ENCODE assay signal across 8 cellular contexts in genomic region chr3:165196577-165197561, GRCh38. TPM values are rescaled to one million over a fixed set of nuclear protein-coding genes. Genes with fewer than 3 reads are reported as not detected.
A peak's percentile ranks its signal among the peaks of the same experiment; 100 is the strongest.
DNase-seq lines count a peak whose midpoint lies in the region; ATAC-seq lines count a peak whose summit lies in the region.

No MANE protein-coding gene starts in this region.

- no peak overlapping the region for H3K27ac Mint-ChIP-seq in activated CD4-positive, alpha-beta T cell treated with anti-CD3 and anti-CD28 coated beads, Interleukin-2, amount 10 ng/mL, durations not matched to agents 24 days and 14 days
- no peak overlapping the region for H3K27ac Mint-ChIP-seq in activated naive CD8-positive, alpha-beta T cell treated with anti-CD3 and anti-CD28 coated beads for 36 hours
- H3K27ac Mint-ChIP-seq in immature natural killer cell: no peak overlapping the region

- H3K4me1 Mint-ChIP-seq in activated CD4-positive, alpha-beta T cell treated with anti-CD3 and anti-CD28 coated beads, Interleukin-2, amount 10 ng/mL, durations not matched to agents 24 days and 14 days: peaks cover 8% of the 10 kb centered on the region
- peaks cover 16% of the 10 kb centered on the region for H3K4me1 Mint-ChIP-seq in activated naive CD8-positive, alpha-beta T cell treated with anti-CD3 and anti-CD28 coated beads for 36 hours
- peaks cover 4 to 6% of the 10 kb centered on the region in 2 donors for H3K4me1 Mint-ChIP-seq in immature natural killer cell

- H3K4me3 Mint-ChIP-seq in activated CD4-positive, alpha-beta T cell treated with anti-CD3 and anti-CD28 coated beads, Interleukin-2, amount 10 ng/mL, durations not matched to agents 24 days and 14 days: peak overlapping the region; percentile 6
- peak overlapping the region; percentile 66 for H3K4me3 Mint-ChIP-seq in activated naive CD8-positive, alpha-beta T cell treated with anti-CD3 and anti-CD28 coated beads for 36 hours
- H3K4me3 Mint-ChIP-seq in immature natural killer cell: peak overlapping the region; percentile 12 to 65 (median 44)

- H3K27me3 Mint-ChIP-seq in activated CD4-positive, alpha-beta T cell treated with anti-CD3 and anti-CD28 coated beads, Interleukin-2, amount 10 ng/mL, durations not matched to agents 24 days and 14 days: peaks cover 56% of the 10 kb centered on the region
- peaks cover 67% of the 10 kb centered on the region for H3K27me3 Mint-ChIP-seq in activated naive CD8-positive, alpha-beta T cell treated with anti-CD3 and anti-CD28 coated beads for 36 hours
- peaks cover 16 to 22% (median 18%) of the 10 kb centered on the region in 3 donors for H3K27me3 Mint-ChIP-seq in immature natural killer cell (ENCODE audit: low read depth in 3 of 3)

- intact Hi-C loops in activated CD4-positive, alpha-beta T cell treated with anti-CD3 and anti-CD28 coated beads, Interleukin-2, amount 10 ng/mL, durations not matched to agents 24 days and 14 days (cut with micrococcal nuclease): no loop called here

- H3K9me3 Mint-ChIP-seq in activated CD4-positive, alpha-beta T cell treated with anti-CD3 and anti-CD28 coated beads, Interleukin-2, amount 10 ng/mL, durations not matched to agents 24 days and 14 days: no peaks in the 10 kb centered on the region
- H3K9me3 Mint-ChIP-seq in activated naive CD8-positive, alpha-beta T cell treated with anti-CD3 and anti-CD28 coated beads for 36 hours: peaks cover 4% of the 10 kb centered on the region
- H3K9me3 Mint-ChIP-seq in immature natural killer cell: peaks cover 5 to 19% (median 14%) of the 10 kb centered on the region in 6 donors

- DNase-seq in activated CD4-positive, alpha-beta T cell treated with anti-CD3 and anti-CD28 coated beads, Interleukin-2, amount 10 ng/mL, durations not matched to agents 24 days and 14 days: no peak
- no peak for DNase-seq in activated CD4-positive, alpha-beta T cell treated with anti-CD3 and anti-CD28 coated beads, Interleukin-2, amount 50 U/mL, for 1 hour
- no peak for DNase-seq in activated naive CD8-positive, alpha-beta T cell treated with anti-CD3 and anti-CD28 coated beads for 36 hours
- DNase-seq in immature natural killer cell (no peak), SKM-1 (lab: John Stamatoyannopoulos, UW; ENCODE audit: unreplicated experiment) (no peak), HCEC 1CT (no peak), HT-29 (ENCODE audit: low spot score) (no peak)
- DNase-seq in stimulated activated naive CD8-positive, alpha-beta T cell treated with anti-CD3 and anti-CD28 coated beads, Interleukin-15, Interleukin-2, amounts not matched to agents 100 U/mL and 50 U/mL, for 24 hours: no peak

- no peaks in the 10 kb centered on the region for H3K36me3 Mint-ChIP-seq in activated CD4-positive, alpha-beta T cell treated with anti-CD3 and anti-CD28 coated beads, Interleukin-2, amount 10 ng/mL, durations not matched to agents 24 days and 14 days (ENCODE audit: low read depth)
- no peaks in the 10 kb centered on the region for H3K36me3 Mint-ChIP-seq in activated naive CD8-positive, alpha-beta T cell treated with anti-CD3 and anti-CD28 coated beads for 36 hours
- no peaks in the 10 kb centered on the region for H3K36me3 Mint-ChIP-seq in immature natural killer cell

- ATAC-seq in stimulated activated naive CD8-positive, alpha-beta T cell treated with anti-CD3 and anti-CD28 coated beads, Interleukin-15, Interleukin-2, amounts not matched to agents 100 U/mL and 50 U/mL, for 24 hours: peak; percentile 9

RNA-seq across cellular contexts. Expression of gene SLITRK3, which starts 0.7 kb away (rescaled TPM):
- total RNA-seq in activated CD4-positive, alpha-beta T cell treated with anti-CD3 and anti-CD28 coated beads, Interleukin-2, amount 10 ng/mL, durations not matched to agents 24 days and 14 days: not detected in 2 replicates
- not detected for total RNA-seq in activated naive CD8-positive, alpha-beta T cell treated with anti-CD3 and anti-CD28 coated beads for 36 hours
- polyA plus RNA-seq in immature natural killer cell: not detected
- not detected in 2 replicates for total RNA-seq in HT-29 (2014; rRNA removed; shearing (Covaris generic))

Comparison
In these comparisons a context has a peak if more than half of its experiments do, and no peak if none do; other contexts are left out.
1. H3K4me3 Mint-ChIP-seq: peak in every context shown above with its lines; median percentile 66 in activated naive CD8-positive, alpha-beta T cell treated with anti-CD3 and anti-CD28 coated beads for 36 hours; 44 in immature natural killer cell; 6 in activated CD4-positive, alpha-beta T cell treated with anti-CD3 and anti-CD28 coated beads, Interleukin-2, amount 10 ng/mL, durations not matched to agents 24 days and 14 days.